Comparison of ENCODE assay signal across 15 cellular contexts in the genomic region with DNA sequence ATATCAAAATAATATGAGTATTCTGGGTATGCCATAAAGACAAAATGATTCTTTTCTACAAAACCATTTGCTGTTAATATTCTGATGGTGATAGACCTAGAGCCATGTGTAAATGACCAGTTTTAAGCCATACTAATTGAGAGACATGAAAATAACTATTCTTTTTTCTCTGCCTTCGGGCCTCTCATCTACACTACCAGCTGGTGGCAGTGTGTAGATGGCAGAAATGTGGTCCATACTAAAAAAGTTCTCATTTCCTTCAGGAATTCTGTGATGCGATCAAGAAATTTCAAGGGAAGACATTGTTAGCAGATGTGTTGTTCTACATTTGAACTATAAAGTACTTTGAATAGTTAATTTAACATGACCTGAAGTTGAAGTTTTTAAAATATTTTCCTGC.
A peak's percentile ranks its signal among the peaks of the same experiment; 100 is the strongest.
DNase-seq lines count a peak whose midpoint lies in the region; ATAC-seq, FAIRE-seq and TF ChIP-seq lines count a peak whose summit lies in the region.
"Had no signal": no experiment of that assay in that cellular context is flagged by ENCODE, and none has a peak within 500 bp of the region (broad histone marks: within the 10 kb centered on the region; RNA-seq: fewer than 3 reads in every experiment).

No MANE protein-coding gene starts in this region.

- H3K27me3 ChIP-seq in small intestine (ENCODE audit: control insufficient read depth in 2 of 2, insufficient read depth in 2 of 2, low read length in 2 of 2): no peaks in the 10 kb centered on the region

- no peaks in the 10 kb centered on the region for H3K27me3 Mint-ChIP-seq in WTC11 (ENCODE audit: low read depth)
- H3K27me3 Mint-ChIP-seq in T-cell: peaks cover 8 to 13% of the 10 kb centered on the region in 2 donors

- H3K4me3 ChIP-seq in kidney (ENCODE audit: low read length in 2 of 2) (no peak overlapping the region), small intestine (ENCODE audit: low read depth in 1 of 2, low read length in 2 of 2) (no peak overlapping the region)
- H3K4me3 ChIP-seq: psoas muscle had no signal

- H3K9me3 ChIP-seq in kidney (ENCODE audit: control insufficient read depth in 1 of 2, low read length in 2 of 2) (no peaks in the 10 kb centered on the region), small intestine (ENCODE audit: control insufficient read depth, low read depth) (no peaks in the 10 kb centered on the region)
- H3K9me3 ChIP-seq: psoas muscle had no signal

- H3K27ac ChIP-seq in C4-2B (no peak overlapping the region), kidney (ENCODE audit: low read depth in 2 of 2, low read length in 2 of 2) (no peak overlapping the region), small intestine (ENCODE audit: low read depth in 1 of 2, low read length in 1 of 2) (no peak overlapping the region)
- H3K27ac ChIP-seq: psoas muscle had no signal

- H3K9ac ChIP-seq in kidney (ENCODE audit: low read length in 2 of 2): no peak overlapping the region

- H3K4me3 Mint-ChIP-seq in WTC11: no peak overlapping the region
- H3K4me3 Mint-ChIP-seq in T-cell: no peak overlapping the region
- H3K4me3 Mint-ChIP-seq: activated CD4-positive, alpha-beta T cell treated with anti-CD3 and anti-CD28 coated beads for 36 hours; stimulated activated naive CD8-positive, alpha-beta T cell treated with anti-CD3 and anti-CD28 coated beads, Interleukin-15, amount 100 ng/mL, for 72 hours had no signal

- CTCF ChIA-PET in WTC11 (lab: Charles Lee): interaction anchor here (0.7 kb wide), 1 partner anchor 1881 kb away, joined by 3 read pairs; no protein-coding TSS in a partner anchor
- CTCF ChIA-PET in T-cell (lab: Charles Lee): no interaction called here

- 48 to 81% (median 59%) methylated on average over 2 of the region's 2 CpGs for WGBS in small intestine, 3 donors

- H3K4me1 Mint-ChIP-seq in WTC11: no peaks in the 10 kb centered on the region
- no peaks in the 10 kb centered on the region for H3K4me1 Mint-ChIP-seq in T-cell
- H3K4me1 Mint-ChIP-seq: activated CD4-positive, alpha-beta T cell treated with anti-CD3 and anti-CD28 coated beads for 36 hours; stimulated activated naive CD8-positive, alpha-beta T cell treated with anti-CD3 and anti-CD28 coated beads, Interleukin-15, amount 100 ng/mL, for 72 hours had no signal

- H3K9me3 Mint-ChIP-seq in WTC11: peaks cover 11% of the 10 kb centered on the region
- no peaks in the 10 kb centered on the region for H3K9me3 Mint-ChIP-seq in T-cell
- H3K9me3 Mint-ChIP-seq: stimulated activated naive CD8-positive, alpha-beta T cell treated with anti-CD3 and anti-CD28 coated beads, Interleukin-15, amount 100 ng/mL, for 72 hours had no signal

- H3K4me1 ChIP-seq in kidney (ENCODE audit: control insufficient read depth in 1 of 2, insufficient read depth in 1 of 2, low read depth in 1 of 2, low read length in 2 of 2): no peaks in the 10 kb centered on the region
- no peaks in the 10 kb centered on the region for H3K4me1 ChIP-seq in small intestine (ENCODE audit: control insufficient read depth in 2 of 2, insufficient read depth in 1 of 2, low read depth in 1 of 2, low read length in 1 of 2)
- H3K4me1 ChIP-seq: psoas muscle had no signal

- TF ChIP-seq CTCF in C4-2B (conservative IDR thresholded peaks at IDR 0.05) (peak; percentile 64), WTC11 (IDR thresholded peaks at IDR 0.05) (no peak), kidney (IDR thresholded peaks at IDR 0.05; ENCODE audit: borderline replicate concordance, extremely low read depth, insufficient read depth) (peak; percentile 11)

- no peaks in the 10 kb centered on the region for H3K36me3 ChIP-seq in kidney (ENCODE audit: control insufficient read depth in 1 of 2, insufficient read depth in 2 of 2, low read length in 2 of 2)
- no peaks in the 10 kb centered on the region for H3K36me3 ChIP-seq in small intestine (ENCODE audit: control insufficient read depth in 2 of 2, insufficient read depth in 2 of 2, low read length in 2 of 2)

- intact Hi-C loops in kidney (cut with DNase I): no loop called here

- peak; percentile 43; the same call in 1 of the 2 replicates for ATAC-seq in WTC11
- no peak for ATAC-seq in GM19395 (IDR thresholded peaks at IDR 0.05; ENCODE audit: unreplicated experiment)
- ATAC-seq in T-cell (replicated peaks in 1 of 4): no peak
- ATAC-seq: activated CD4-positive, alpha-beta T cell treated with anti-CD3 and anti-CD28 coated beads for 36 hours; psoas muscle; stimulated activated naive CD8-positive, alpha-beta T cell treated with anti-CD3 and anti-CD28 coated beads, Interleukin-15, amount 100 ng/mL, for 72 hours had no signal

- FAIRE-seq in kidney (lab: Jason Lieb, UNC): no peak
- no peak for FAIRE-seq in small intestine (lab: Jason Lieb, UNC)

- DNase-seq in H4 (ENCODE audit: low spot score) (peak; percentile 36), WTC11 (ENCODE audit: low spot score) (no peak), kidney (no peak), small intestine (no peak), iPS-NIHi11 (ENCODE audit: low spot score) (no peak), T-cell (no peak)
- DNase-seq: activated CD4-positive, alpha-beta T cell treated with anti-CD3 and anti-CD28 coated beads for 36 hours; activated T-cell treated with anti-CD3 and anti-CD28 coated beads, Interleukin-2, amount 50 U/mL, for 48 hours; amygdala; C1 segment of cervical spinal cord; NCI-H1048; psoas muscle; stimulated activated naive CD8-positive, alpha-beta T cell treated with anti-CD3 and anti-CD28 coated beads, Interleukin-15, amount 100 ng/mL, for 72 hours had no signal

- POLR2A ChIA-PET in WTC11 (lab: Charles Lee): no interaction called here
- POLR2A ChIA-PET in T-cell (lab: Charles Lee): no interaction called here

- H3K36me3 Mint-ChIP-seq in WTC11: no peaks in the 10 kb centered on the region
- no peaks in the 10 kb centered on the region for H3K36me3 Mint-ChIP-seq in T-cell

- H3K27ac Mint-ChIP-seq in WTC11 (no peak overlapping the region), T-cell (no peak overlapping the region)
- H3K27ac Mint-ChIP-seq: activated CD4-positive, alpha-beta T cell treated with anti-CD3 and anti-CD28 coated beads for 36 hours; stimulated activated naive CD8-positive, alpha-beta T cell treated with anti-CD3 and anti-CD28 coated beads, Interleukin-15, amount 100 ng/mL, for 72 hours had no signal

TF ChIP-seq in WTC11, 78 proteins besides CTCF, POLR2A, EP300 and RAD21 (continues in another document):
- TF ChIP-seq PREB (CRISPR knock-in tag; IDR thresholded peaks at IDR 0.05; ENCODE audit: borderline replicate concordance) (no peak), FOXP4 (CRISPR knock-in tag; IDR thresholded peaks at IDR 0.05) (no peak), PRDM15 (CRISPR knock-in tag; IDR thresholded peaks at IDR 0.05) (no peak), ETV6 (CRISPR knock-in tag; IDR thresholded peaks at IDR 0.05) (no peak), NFYB (CRISPR knock-in tag; conservative IDR thresholded peaks at IDR 0.05; ENCODE audit: low read depth) (no peak)
- TF ChIP-seq, protein P1, sequence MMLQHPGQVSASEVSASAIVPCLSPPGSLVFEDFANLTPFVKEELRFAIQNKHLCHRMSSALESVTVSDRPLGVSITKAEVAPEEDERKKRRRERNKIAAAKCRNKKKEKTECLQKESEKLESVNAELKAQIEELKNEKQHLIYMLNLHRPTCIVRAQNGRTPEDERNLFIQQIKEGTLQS (CRISPR knock-in tag; conservative IDR thresholded peaks at IDR 0.05): no peak
